In the genomic region with DNA sequence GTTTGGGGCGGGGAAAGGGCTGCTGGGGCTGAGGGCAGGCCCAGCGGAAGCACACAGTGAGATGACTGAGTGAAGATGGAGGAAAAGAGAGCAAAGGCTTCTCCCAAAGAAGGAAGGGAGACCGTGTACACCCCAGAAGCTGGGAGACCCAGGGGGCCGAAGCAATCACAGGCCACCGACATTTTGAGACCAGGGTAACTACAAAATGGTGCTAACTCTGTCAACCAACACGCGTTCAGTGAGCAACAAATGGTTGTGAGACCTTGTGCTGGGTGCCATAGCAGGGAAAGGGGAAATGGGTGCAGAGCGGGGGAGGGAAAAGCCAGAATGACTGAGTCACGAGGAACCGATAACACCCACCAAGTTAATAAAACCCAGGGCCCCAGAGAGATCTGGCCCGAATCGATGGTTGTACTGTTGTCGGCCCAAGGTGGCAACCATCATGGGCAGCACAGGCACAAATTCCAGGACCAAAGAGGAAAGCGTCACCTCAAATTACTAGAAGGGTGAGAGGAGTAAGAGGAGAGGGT, we compare ENCODE assay signal across 17 cellular contexts.
"Had no signal": no experiment of that assay in that cellular context is flagged by ENCODE, and none has a peak within 500 bp of the region (broad histone marks: within the 10 kb centered on the region; RNA-seq: fewer than 3 reads in every experiment).

No MANE protein-coding gene starts in this region.

- H3K27me3 Mint-ChIP-seq: activated CD8-positive, alpha-beta T cell treated with anti-CD3 and anti-CD28 coated beads for 36 hours; activated naive CD8-positive, alpha-beta T cell treated with anti-CD3 and anti-CD28 coated beads, Interleukin-2, amount 50 U/mL, for 24 hours; activated T-helper 17 cell treated with anti-CD3 and anti-CD28 coated beads, Interleukin-2, amount 50 U/mL, for 72 hours; stimulated activated naive CD8-positive, alpha-beta T cell treated with anti-CD3 and anti-CD28 coated beads, Interleukin-15, Interleukin-2, amounts not matched to agents 100 ng/mL and 50 ng/mL, for 24 hours had no signal

- DNase-seq: activated CD4-positive, alpha-beta T cell treated with anti-CD3 and anti-CD28 coated beads for 48 hours; activated CD4-positive, CD25-positive, alpha-beta regulatory T cell; activated CD8-positive, alpha-beta T cell treated with anti-CD3 and anti-CD28 coated beads for 36 hours; activated naive CD4-positive, alpha-beta T cell; activated naive CD8-positive, alpha-beta T cell treated with anti-CD3 and anti-CD28 coated beads, Interleukin-2, amount 50 U/mL, for 24 hours; activated T-cell treated with anti-CD3 and anti-CD28 coated beads, Interleukin-2, amount 50 U/mL, for 1 hour; effector memory CD8-positive, alpha-beta T cell; foreskin melanocyte; left lung; mammary epithelial cell; SK-N-SH; trophoblast cell had no signal

- H3K27ac Mint-ChIP-seq: activated CD8-positive, alpha-beta T cell treated with anti-CD3 and anti-CD28 coated beads for 36 hours; activated naive CD8-positive, alpha-beta T cell treated with anti-CD3 and anti-CD28 coated beads, Interleukin-2, amount 50 U/mL, for 24 hours; activated T-helper 17 cell treated with anti-CD3 and anti-CD28 coated beads, Interleukin-2, amount 50 U/mL, for 72 hours; nephron; stimulated activated naive CD8-positive, alpha-beta T cell treated with anti-CD3 and anti-CD28 coated beads, Interleukin-15, Interleukin-2, amounts not matched to agents 100 ng/mL and 50 ng/mL, for 24 hours had no signal

- H3K9me3 Mint-ChIP-seq: activated CD8-positive, alpha-beta T cell treated with anti-CD3 and anti-CD28 coated beads for 36 hours; activated naive CD8-positive, alpha-beta T cell treated with anti-CD3 and anti-CD28 coated beads, Interleukin-2, amount 50 U/mL, for 24 hours; activated T-helper 17 cell treated with anti-CD3 and anti-CD28 coated beads, Interleukin-2, amount 50 U/mL, for 72 hours; effector memory CD8-positive, alpha-beta T cell; nephron; stimulated activated naive CD8-positive, alpha-beta T cell treated with anti-CD3 and anti-CD28 coated beads, Interleukin-15, Interleukin-2, amounts not matched to agents 100 ng/mL and 50 ng/mL, for 24 hours had no signal

- H3K27me3 ChIP-seq: ascending aorta, left lung, suprapubic skin had no signal

- H3K4me3 Mint-ChIP-seq: activated CD8-positive, alpha-beta T cell treated with anti-CD3 and anti-CD28 coated beads for 36 hours; activated naive CD8-positive, alpha-beta T cell treated with anti-CD3 and anti-CD28 coated beads, Interleukin-2, amount 50 U/mL, for 24 hours; activated T-helper 17 cell treated with anti-CD3 and anti-CD28 coated beads, Interleukin-2, amount 50 U/mL, for 72 hours; effector memory CD8-positive, alpha-beta T cell; nephron; stimulated activated naive CD8-positive, alpha-beta T cell treated with anti-CD3 and anti-CD28 coated beads, Interleukin-15, Interleukin-2, amounts not matched to agents 100 ng/mL and 50 ng/mL, for 24 hours had no signal

- H3K4me1 Mint-ChIP-seq: activated naive CD8-positive, alpha-beta T cell treated with anti-CD3 and anti-CD28 coated beads, Interleukin-2, amount 50 U/mL, for 24 hours; activated T-helper 17 cell treated with anti-CD3 and anti-CD28 coated beads, Interleukin-2, amount 50 U/mL, for 72 hours; nephron had no signal

- H3K27ac ChIP-seq: ascending aorta, suprapubic skin had no signal

- H3K4me3 ChIP-seq: ascending aorta, left lung, suprapubic skin had no signal

- ATAC-seq: activated CD8-positive, alpha-beta T cell treated with anti-CD3 and anti-CD28 coated beads for 36 hours; activated naive CD8-positive, alpha-beta T cell treated with anti-CD3 and anti-CD28 coated beads, Interleukin-2, amount 50 U/mL, for 24 hours; activated T-helper 17 cell treated with anti-CD3 and anti-CD28 coated beads, Interleukin-2, amount 50 U/mL, for 72 hours; effector memory CD8-positive, alpha-beta T cell had no signal

- H3K4me1 ChIP-seq: left lung, suprapubic skin had no signal

- H3K9me3 ChIP-seq: ascending aorta, left lung, SK-N-SH, suprapubic skin had no signal
